29 cellular contexts compared by ENCODE assay signal in genomic region chr17:82085931-82086764, GRCh38.
"Had no signal": no experiment of that assay in that cellular context is flagged by ENCODE, and none has a peak within 500 bp of the region (broad histone marks: within the 10 kb centered on the region; RNA-seq: fewer than 3 reads in every experiment).

No MANE protein-coding gene starts in this region.

- ATAC-seq: activated CD8-positive, alpha-beta memory T cell treated with anti-CD3 and anti-CD28 coated beads, Interleukin-2, amount 10 ng/mL, durations not matched to agents 7 days and 5 days; Panc1; T-cell had no signal

- H3K27me3 ChIP-seq: breast epithelium, MG63 had no signal

- H3K4me3 ChIP-seq: breast epithelium, MG63 had no signal

- FAIRE-seq: TTC549 had no signal

- H3K9me3 ChIP-seq: breast epithelium, MG63 had no signal

- DNase-seq: activated B cell treated with CpG ODN at 0.5 μM for 24 hours; activated CD4-positive, alpha-beta T cell treated with anti-CD3 and anti-CD28 coated beads for 1 hour; activated CD4-positive, alpha-beta T cell treated with anti-CD3 and anti-CD28 coated beads, Interleukin-2, amount 10 ng/mL, durations not matched to agents 24 days and 14 days; activated CD4-positive, alpha-beta T cell treated with anti-CD3 and anti-CD28 coated beads, Interleukin-2, amount 50 U/mL, for 48 hours; activated CD8-positive, alpha-beta memory T cell treated with anti-CD3 and anti-CD28 coated beads, Interleukin-2, amount 10 ng/mL, durations not matched to agents 7 days and 5 days; activated effector memory CD4-positive, alpha-beta T cell treated with Interleukin-2 at 50 U/mL for 16 hours; activated naive CD4-positive, alpha-beta T cell; activated T-cell treated with anti-CD3 and anti-CD28 coated beads, Interleukin-2, amount 50 U/mL, for 24 hours; aorta; central memory CD4-positive, alpha-beta T cell; MG63; MV-4-11; NCI-H1092 treated with DMSO at 0.1 percent for 48 hours; NCI-H1417 treated with DMSO at 0.1 percent for 48 hours; NCI-H1694; NCI-H2029; NCI-H2107; NCI-H345; NCI-H510A; NCI-H526 treated with DMSO at 0.1 percent for 48 hours; NCI-H82; OCI-M1; RPMI8226; SHP77 treated with DMSO at 0.1 percent for 48 hours; T1000 had no signal

- H3K27ac ChIP-seq: breast epithelium had no signal

- H3K4me1 ChIP-seq: breast epithelium had no signal
